Comparison of ENCODE assay signal across 9 cellular contexts in the genomic region with DNA sequence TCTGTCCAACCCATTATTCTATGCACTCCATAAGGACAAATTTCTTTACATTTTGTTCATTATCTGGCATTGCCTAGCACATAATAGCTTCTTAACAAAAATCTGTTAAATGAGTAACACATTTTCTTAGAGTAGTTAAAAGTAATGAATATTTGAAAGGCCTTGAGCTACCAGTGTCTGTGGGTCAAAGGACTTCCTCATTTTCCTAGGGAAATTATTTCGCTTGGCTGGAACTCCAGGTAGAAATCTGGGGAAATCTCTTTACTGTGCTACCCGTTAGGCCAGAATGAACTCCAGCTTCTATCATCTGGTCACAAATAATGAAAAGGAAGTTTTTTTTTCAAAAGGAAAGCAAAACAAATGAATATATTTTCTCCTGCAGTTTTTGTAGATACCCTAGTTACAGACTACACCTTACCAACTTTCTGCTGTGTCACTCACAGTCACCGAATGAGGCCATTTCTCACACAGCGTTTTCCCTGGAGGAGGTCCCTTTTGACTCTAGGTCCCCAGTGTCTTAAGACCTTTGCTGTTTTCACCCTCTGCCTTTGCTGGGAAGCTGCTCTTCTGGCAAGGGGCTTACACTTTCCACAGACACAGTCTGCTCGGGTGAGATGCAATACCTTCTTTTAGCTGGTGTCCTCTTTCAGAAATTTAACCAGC. TPM values are rescaled to one million over a fixed set of nuclear protein-coding genes. Genes with fewer than 3 reads are reported as not detected.
DNase-seq lines count a peak whose midpoint lies in the region; ATAC-seq and TF ChIP-seq lines count a peak whose summit lies in the region.
"Had no signal": no experiment of that assay in that cellular context is flagged by ENCODE, and none has a peak within 500 bp of the region (broad histone marks: within the 10 kb centered on the region; RNA-seq: fewer than 3 reads in every experiment).

No MANE protein-coding gene starts in this region.

- H3K23ac ChIP-seq in trophoblast cell (ENCODE audit: low read length): no peak overlapping the region

- no peaks in the 10 kb centered on the region for H3K27me3 Mint-ChIP-seq in activated T-cell treated with anti-CD3 and anti-CD28 coated beads, Interleukin-2, amount 50 U/mL, for 4 hours (ENCODE audit: low read depth)

- H3K79me2 ChIP-seq in trophoblast cell (ENCODE audit: control insufficient read depth, insufficient read depth, low read length, poor library complexity): no peaks in the 10 kb centered on the region
- H3K79me2 ChIP-seq: parathyroid adenoma had no signal

- no peak overlapping the region for H4K8ac ChIP-seq in trophoblast cell (ENCODE audit: low read depth, low read length)

- no peaks in the 10 kb centered on the region for H3K4me1 ChIP-seq in colonic mucosa
- H3K4me1 ChIP-seq in sigmoid colon: peaks cover 0 to 10% (median 5%) of the 10 kb centered on the region in 4 donors
- no peaks in the 10 kb centered on the region for H3K4me1 ChIP-seq in trophoblast cell (ENCODE audit: control insufficient read depth in 1 of 2, insufficient read depth in 2 of 2, low read length in 2 of 2)
- no peaks in the 10 kb centered on the region for H3K4me1 ChIP-seq in prostate gland (replicated peaks)
- H3K4me1 ChIP-seq: parathyroid adenoma had no signal

- intact Hi-C loops in colonic mucosa (cut with DNase I): no loop called here
- intact Hi-C loops in sigmoid colon (cut with DNase I): loop anchor here (5.0 to 10.0 kb wide), 2 partner anchors 51 to 78 kb away; a partner anchor contains a TSS
- intact Hi-C loops in prostate gland (cut with DNase I): no loop called here

- peaks cover 4% of the 10 kb centered on the region for H3K36me3 ChIP-seq in colonic mucosa
- H3K36me3 ChIP-seq in sigmoid colon: peaks cover 0 to 35% (median 0%) of the 10 kb centered on the region in 4 donors
- no peaks in the 10 kb centered on the region for H3K36me3 ChIP-seq in trophoblast cell (ENCODE audit: control insufficient read depth in 1 of 2, insufficient read depth in 2 of 2, low read length in 2 of 2)
- H3K36me3 ChIP-seq in prostate gland: no peaks in the 10 kb centered on the region

- no peak for ATAC-seq in activated T-cell treated with anti-CD3 and anti-CD28 coated beads, Interleukin-2, amount 50 U/mL, for 4 hours
- peak; percentile 23 for ATAC-seq in HG03571 (IDR thresholded peaks at IDR 0.05; ENCODE audit: unreplicated experiment)

- H3K4me3 Mint-ChIP-seq in activated T-cell treated with anti-CD3 and anti-CD28 coated beads, Interleukin-2, amount 50 U/mL, for 4 hours: peak overlapping the region; percentile 88

- H3K4ac ChIP-seq in trophoblast cell (ENCODE audit: low read depth, low read length): no peak overlapping the region

- H3K9me3 ChIP-seq in colonic mucosa (no peaks in the 10 kb centered on the region), sigmoid colon (no peaks in the 10 kb centered on the region), trophoblast cell (ENCODE audit: insufficient read depth, low read depth, low read length) (no peaks in the 10 kb centered on the region), prostate gland (no peaks in the 10 kb centered on the region)

- H3K79me1 ChIP-seq in trophoblast cell (ENCODE audit: low read length): no peaks in the 10 kb centered on the region

- TF ChIP-seq CTCF in colonic mucosa (IDR thresholded peaks at IDR 0.05) (no peak), sigmoid colon (IDR thresholded peaks at IDR 0.05) (no peak), prostate gland (IDR thresholded peaks at IDR 0.05) (no peak)

- H3K9me3 Mint-ChIP-seq in activated T-cell treated with anti-CD3 and anti-CD28 coated beads, Interleukin-2, amount 50 U/mL, for 4 hours: no peaks in the 10 kb centered on the region

- H4K12ac ChIP-seq in trophoblast cell (ENCODE audit: low read depth, low read length): no peak overlapping the region

- WGBS in sigmoid colon, 2 donors: 46 to 77% methylated on average over 5 of the region's 5 CpGs
- WGBS in trophoblast cell (ENCODE audit: extremely low coverage, insufficient coverage, insufficient read length): no CpG with 5 or more reads among the region's 5 CpGs
- 63% methylated on average over 5 of the region's 5 CpGs for WGBS in prostate gland

- H3K27me3 ChIP-seq in colonic mucosa (no peaks in the 10 kb centered on the region), sigmoid colon (no peaks in the 10 kb centered on the region), trophoblast cell (ENCODE audit: insufficient read depth, low read length) (no peaks in the 10 kb centered on the region), prostate gland (replicated peaks; ENCODE audit: insufficient read depth) (no peaks in the 10 kb centered on the region)

- no peak for TF ChIP-seq POLR2A in sigmoid colon (IDR thresholded peaks at IDR 0.05)
- TF ChIP-seq POLR2A in prostate gland (IDR thresholded peaks at IDR 0.05): no peak

- H3K9ac ChIP-seq in colonic mucosa (ENCODE audit: low read depth in 2 of 2, low read length in 2 of 2): peak overlapping the region in 1 of 2 donors; percentile 66
- H3K9ac ChIP-seq in trophoblast cell (ENCODE audit: low read length): no peak overlapping the region
- H3K9ac ChIP-seq: parathyroid adenoma had no signal

- H3K18ac ChIP-seq in trophoblast cell (ENCODE audit: low read length): no peak overlapping the region

- no peak overlapping the region for H3K4me2 ChIP-seq in trophoblast cell (ENCODE audit: low read length)

- H4K91ac ChIP-seq in trophoblast cell (ENCODE audit: low read depth, low read length): no peak overlapping the region

- TF ChIP-seq EP300 in sigmoid colon (IDR thresholded peaks at IDR 0.05): no peak

- DNase-seq in activated T-cell treated with anti-CD3 and anti-CD28 coated beads, Interleukin-2, amount 50 U/mL, for 4 hours: no peak
- no peak for DNase-seq in activated T-cell treated with anti-CD3 and anti-CD28 coated beads, Interleukin-2, amount 50 U/mL, for 1 hour
- DNase-seq in colonic mucosa: no peak
- DNase-seq in sigmoid colon: no peak
- no peak for DNase-seq in hepatic stellate cell (ENCODE audit: low spot score)
- DNase-seq in trophoblast cell: no peak
- DNase-seq in prostate gland (ENCODE audit: low spot score): no peak

- H2BK12ac ChIP-seq in trophoblast cell (ENCODE audit: low read length): no peak overlapping the region

- H3K14ac ChIP-seq in trophoblast cell (ENCODE audit: low read length): no peak overlapping the region

- peaks cover 42% of the 10 kb centered on the region for H3K4me1 Mint-ChIP-seq in activated T-cell treated with anti-CD3 and anti-CD28 coated beads, Interleukin-2, amount 50 U/mL, for 4 hours (ENCODE audit: low read depth)

- H2AK5ac ChIP-seq in trophoblast cell (ENCODE audit: low read length): no peak overlapping the region

- H2BK5ac ChIP-seq in trophoblast cell (ENCODE audit: low read depth, low read length, poor library complexity): no peak overlapping the region

- peak overlapping the region; percentile 19 for H3K4me3 ChIP-seq in colonic mucosa
- peak overlapping the region in 3 of 4 donors; percentile 37 to 47 (median 46) for H3K4me3 ChIP-seq in sigmoid colon
- no peak overlapping the region for H3K4me3 ChIP-seq in trophoblast cell (ENCODE audit: low read depth, low read length)
- H3K4me3 ChIP-seq in prostate gland: no peak overlapping the region

- no peak overlapping the region for H2AFZ ChIP-seq in trophoblast cell (ENCODE audit: insufficient read depth, low read length, poor library complexity)

- H3K36me3 Mint-ChIP-seq in activated T-cell treated with anti-CD3 and anti-CD28 coated beads, Interleukin-2, amount 50 U/mL, for 4 hours (ENCODE audit: insufficient read depth): peaks cover 27% of the 10 kb centered on the region

- H3K27ac ChIP-seq in colonic mucosa (peak overlapping the region; percentile 0), sigmoid colon (peak overlapping the region in 2 of 4 donors; percentile 37 to 51), trophoblast cell (ENCODE audit: low read depth, low read length) (no peak overlapping the region), prostate gland (no peak overlapping the region)
- H3K27ac ChIP-seq: parathyroid adenoma had no signal

- H2BK120ac ChIP-seq in trophoblast cell (ENCODE audit: insufficient read depth, low read length, poor library complexity): no peak overlapping the region

RNA-seq across cellular contexts. Expression of a gene that starts 1.6 kb away (rescaled TPM):
- total RNA-seq in activated T-cell treated with anti-CD3 and anti-CD28 coated beads, Interleukin-2, amount 50 U/mL, for 4 hours: 1 to 10 TPM; 3.3 to 8.1 (median 4.1) TPM
- total RNA-seq in colonic mucosa (10 to 100 TPM in 1 of 2 donors, 1 to 10 TPM in 1; 7.2 to 10.7 TPM), sigmoid colon (10 to 100 TPM in 1 of 4 donors, 1 to 10 TPM in 3; 5.3 to 13.6 (median 6.7) TPM), prostate gland (1 to 10 TPM; 2.2 to 6.2 TPM)
- 10 to 100 TPM in 1 of 3 donors, 1 to 10 TPM in 2; 2.4 to 19.0 (median 5.8) TPM for polyA plus RNA-seq in sigmoid colon
- not detected in 2 replicates for polyA plus RNA-seq in trophoblast cell (2013)

RNA-seq across cellular contexts. Expression of a gene that starts 28.8 kb away (rescaled TPM):
- total RNA-seq in activated T-cell treated with anti-CD3 and anti-CD28 coated beads, Interleukin-2, amount 50 U/mL, for 4 hours: 1 to 10 TPM; 1.8 to 2.5 (median 2.1) TPM
- 10 to 100 TPM; 12.9 to 21.5 TPM for total RNA-seq in colonic mucosa
- 1 to 10 TPM; 5.4 to 7.8 (median 6.6) TPM for total RNA-seq in sigmoid colon
- 10 to 100 TPM in 1 of 3 donors, 1 to 10 TPM in 2; 5.4 to 14.3 (median 9.7) TPM for polyA plus RNA-seq in sigmoid colon
- polyA plus RNA-seq in trophoblast cell (2013): 0.01 TPM in 2 replicates
- 1 to 10 TPM; 4.2 to 6.0 TPM for total RNA-seq in prostate gland

Comparison
In these comparisons a context has a peak if more than half of its experiments do, and no peak if none do; other contexts are left out.
1. H3K4me3 ChIP-seq: peak in colonic mucosa (single experiment) and sigmoid colon (3 of 4); none in trophoblast cell (single experiment) and prostate gland (0 of 2).